8 cellular contexts compared by ENCODE assay signal in genomic region chr9:87950765-87951488, GRCh38. TPM values are rescaled to one million over a fixed set of nuclear protein-coding genes. Genes with fewer than 3 reads are reported as not detected.
A peak's percentile ranks its signal among the peaks of the same experiment; 100 is the strongest.
DNase-seq lines count a peak whose midpoint lies in the region; ATAC-seq, FAIRE-seq and TF ChIP-seq lines count a peak whose summit lies in the region.

No MANE protein-coding gene starts in this region.

- peak; percentile 77 for ATAC-seq in left colon
- ATAC-seq in HG03135 (IDR thresholded peaks at IDR 0.05; ENCODE audit: unreplicated experiment): no peak
- ATAC-seq in HG02885 (IDR thresholded peaks at IDR 0.05; ENCODE audit: poor library complexity, unreplicated experiment): no peak
- ATAC-seq in HG02588 (IDR thresholded peaks at IDR 0.05; ENCODE audit: unreplicated experiment): no peak

- H2AFZ ChIP-seq in Karpas-422 (ENCODE audit: low read length): no peak overlapping the region

- H3K4me1 ChIP-seq in Karpas-422 (ENCODE audit: low read length): no peaks in the 10 kb centered on the region

- H3K79me2 ChIP-seq in Karpas-422 (ENCODE audit: low read length): no peaks in the 10 kb centered on the region

- H3K27me3 ChIP-seq in Karpas-422 (ENCODE audit: low read length): no peaks in the 10 kb centered on the region

- no peak overlapping the region for H3K27ac ChIP-seq in Karpas-422 (ENCODE audit: low read length)

- no peaks in the 10 kb centered on the region for H4K20me1 ChIP-seq in Karpas-422 (ENCODE audit: insufficient read depth, low read depth, low read length)

- no peak overlapping the region for H3K4me2 ChIP-seq in Karpas-422 (ENCODE audit: low read depth, low read length, poor library complexity, severe bottlenecking)

- peak; percentile 43 for TF ChIP-seq CTCF in WI38 (IDR thresholded peaks at IDR 0.05; ENCODE audit: low read depth, low read length)

- no peak for FAIRE-seq in RCC 7860 (lab: Jason Lieb, UNC)

- DNase-seq in Daoy (ENCODE audit: low read depth) (peak; percentile 21), Karpas-422 (peak; percentile 76), left colon (no peak), RCC 7860 (ENCODE audit: low spot score) (no peak)

- H3K4me3 ChIP-seq in Karpas-422 (ENCODE audit: low read length): no peak overlapping the region
- H3K4me3 ChIP-seq in WI38 (ENCODE audit: low read depth, low read length): no peak overlapping the region

- intact Hi-C loops in left colon (cut with DNase I, micrococcal nuclease): no loop called here

- H3K9ac ChIP-seq in Karpas-422 (ENCODE audit: low read length): no peak overlapping the region

- H3K9me3 ChIP-seq in Karpas-422 (ENCODE audit: low read length): no peaks in the 10 kb centered on the region

- no peaks in the 10 kb centered on the region for H3K36me3 ChIP-seq in Karpas-422 (ENCODE audit: insufficient read depth, low read length)

- H3K9me2 ChIP-seq in Karpas-422 (replicated peaks; ENCODE audit: insufficient read depth, low read length): no peaks in the 10 kb centered on the region

RNA-seq across cellular contexts. Expression of gene CDK20, which starts 23.4 kb away (rescaled TPM):
- 8.2 and 10.1 TPM in 2 replicates for total RNA-seq in Daoy (2014; rRNA removed; shearing (Covaris generic))
- total RNA-seq in Karpas-422 (2014; rRNA removed; shearing (Covaris generic); ENCODE audit: low replicate concordance): not detected in 2 replicates
- total RNA-seq in left colon: 10 to 100 TPM in 1 of 2 donors, 1 to 10 TPM in 1; 7.4 to 11.7 TPM

RNA-seq across cellular contexts. Expression of gene SPATA31C1, which starts 33.2 kb away (rescaled TPM):
- not detected in 2 replicates for total RNA-seq in Daoy (2014; rRNA removed; shearing (Covaris generic))
- total RNA-seq in Karpas-422 (2014; rRNA removed; shearing (Covaris generic); ENCODE audit: low replicate concordance): not detected in 2 replicates
- total RNA-seq in left colon: not detected

Comparison
In these comparisons a context has a peak if more than half of its experiments do, and no peak if none do; other contexts are left out.
1. DNase-seq: peak in Daoy (single experiment) and Karpas-422 (single experiment); none in left colon (0 of 2) and RCC 7860 (single experiment).